In genomic region chr9:70406446-70406862, GRCh38 we compare ENCODE assay signal across 8 cellular contexts. TPM values are rescaled to one million over a fixed set of nuclear protein-coding genes. Genes with fewer than 3 reads are reported as not detected.
DNase-seq lines count a peak whose midpoint lies in the region; ATAC-seq, FAIRE-seq and TF ChIP-seq lines count a peak whose summit lies in the region.

No MANE protein-coding gene starts in this region.

- SMC1A ChIA-PET in GM12878 (lab: Charles Lee; ENCODE audit: uncharacterized antibody, unreplicated experiment) = interaction anchor here (0.6 to 4.8 kb wide), 6 partner anchors 8 to 196 kb away, joined by 3 to 20 read pairs (median 5); partner anchors contain the start of gene KLF9

- peak overlapping the region; percentile 9 for H2AFZ ChIP-seq in GM12878 (ENCODE audit: control insufficient read depth, low read depth, low read length)

- no peaks in the 10 kb centered on the region for H3K27me3 Mint-ChIP-seq in Calu3 (ENCODE audit: unreplicated experiment)

- H3K9me3 ChIP-seq in GM12878 (replicated peaks; ENCODE audit: control insufficient read depth, insufficient read depth, low read length) (no peaks in the 10 kb centered on the region), thymus (ENCODE audit: control insufficient read depth) (no peaks in the 10 kb centered on the region), SJCRH30 (replicated peaks) (no peaks in the 10 kb centered on the region; the same call in 1 of the 2 replicates)

- RAD21 ChIA-PET in GM12878 (lab: Charles Lee; ENCODE audit: unreplicated experiment) = interaction anchor here (1.8 to 2.6 kb wide), 2 partner anchors 12 to 66 kb away, joined by 3 to 9 read pairs; no protein-coding TSS in a partner anchor

- CTCF ChIA-PET in GM12878 (lab: Yijun Ruan, JAX) = interaction anchor here (1.0 to 2.2 kb wide), 4 partner anchors 12 to 100 kb away, joined by 3 to 7 read pairs (median 3); no protein-coding TSS in a partner anchor
- CTCF ChIA-PET in Calu3 (lab: Charles Lee) = no interaction called here

- ATAC-seq in GM18505 (IDR thresholded peaks at IDR 0.05; ENCODE audit: unreplicated experiment) (peak; percentile 51), GM21717 (IDR thresholded peaks at IDR 0.05; ENCODE audit: unreplicated experiment) (peak; percentile 88), GM12878 (peak; percentile 80)

- no peaks in the 10 kb centered on the region for H3K36me3 ChIP-seq in GM12878 (ENCODE audit: control insufficient read depth in 2 of 2, insufficient read depth in 2 of 2, low read length in 1 of 2)
- no peaks in the 10 kb centered on the region for H3K36me3 ChIP-seq in thymus (ENCODE audit: control insufficient read depth, insufficient read depth)
- H3K36me3 ChIP-seq in SJCRH30 = no peaks in the 10 kb centered on the region

- no peaks in the 10 kb centered on the region for H3K79me2 ChIP-seq in GM12878 (ENCODE audit: control insufficient read depth, insufficient read depth, low read length)

- in situ Hi-C loops in GM12878 (cut with MboI) = loop anchor here (25.0 kb wide), 2 partner anchors 1506 to 1769 kb away; partner anchors contain the start of genes ABHD17B and C9orf85

- H3K9ac ChIP-seq in GM12878 (ENCODE audit: control insufficient read depth, insufficient read depth, low read length) = no peak overlapping the region

- no peak for TF ChIP-seq POLR2A in GM18505 (IDR thresholded peaks at IDR 0.05; ENCODE audit: borderline replicate concordance, extremely low read depth, insufficient read depth, insufficient read length)
- no peak for TF ChIP-seq POLR2A in GM12878 (IDR thresholded peaks at IDR 0.05; ENCODE audit: low read depth, low read length)

- H3K36me3 Mint-ChIP-seq in Calu3 (ENCODE audit: insufficient read depth, unreplicated experiment) = no peaks in the 10 kb centered on the region

- no peaks in the 10 kb centered on the region for H4K20me1 ChIP-seq in GM12878 (ENCODE audit: control insufficient read depth, insufficient read depth)

- H3K27me3 ChIP-seq in GM12878 (replicated peaks in 1 of 2; ENCODE audit: control insufficient read depth in 2 of 2, insufficient read depth in 2 of 2, low read length in 1 of 2) = no peaks in the 10 kb centered on the region
- peaks cover 2% of the 10 kb centered on the region for H3K27me3 ChIP-seq in thymus (ENCODE audit: control insufficient read depth, insufficient read depth)
- no peaks in the 10 kb centered on the region for H3K27me3 ChIP-seq in SJCRH30

- peak; percentile 56 for DNase-seq in M059J (ENCODE audit: low read depth)
- no peak for DNase-seq in GM12878 (ENCODE audit: low read depth, low spot score)
- peak; percentile 87 for DNase-seq in medulla oblongata (ENCODE audit: extremely low spot score)
- DNase-seq in Calu3 = no peak
- DNase-seq in SJCRH30 = no peak

- H3K9me3 Mint-ChIP-seq in Calu3 (ENCODE audit: low read depth, unreplicated experiment) = no peaks in the 10 kb centered on the region

- no peak overlapping the region for H3K4me3 ChIP-seq in GM12878
- no peak overlapping the region for H3K4me3 ChIP-seq in thymus (ENCODE audit: low read length)
- H3K4me3 ChIP-seq in SJCRH30 = no peak overlapping the region

- no peak overlapping the region for H3K27ac Mint-ChIP-seq in Calu3 (ENCODE audit: unreplicated experiment)

- H3K4me2 ChIP-seq in GM12878 (ENCODE audit: control insufficient read depth, insufficient read depth) = peak overlapping the region; percentile 65

- FAIRE-seq in GM12878 (lab: Jason Lieb, UNC) = peak; percentile 47

- intact Hi-C loops in GM12878 (cut with micrococcal nuclease; ENCODE audit: unreplicated experiment) (no loop called here), Calu3 (cut with micrococcal nuclease; ENCODE audit: unreplicated experiment) (no loop called here)

- POLR2A ChIA-PET in GM12878 (lab: Charles Lee) = interaction anchor here (0.6 to 0.9 kb wide), 3 partner anchors 15 to 126 kb away, joined by 3 to 4 read pairs (median 4); no protein-coding TSS in a partner anchor

- H3K4me3 Mint-ChIP-seq in Calu3 (ENCODE audit: low read depth, unreplicated experiment) = no peak overlapping the region

- BruUV-seq in GM12878 (replicated peaks; lab: Mats Ljungman, UMichigan) (no TSS peak), Calu3 (replicated peaks; lab: Mats Ljungman, UMichigan) (no TSS peak)

- 33% methylated on average over 6 of the region's 6 CpGs for WGBS in GM12878 (ENCODE audit: insufficient coverage, insufficient replicate concordance, low lambda C conversion rate, missing lambda C conversion rate)
- WGBS in thymus = 24% methylated on average over 6 of the region's 6 CpGs

- peak; percentile 37 for TF ChIP-seq RAD21 in GM12878 (IDR thresholded peaks at IDR 0.05; ENCODE audit: insufficient read depth, low read depth, low read length)

- H3K4me1 ChIP-seq in GM12878 (ENCODE audit: control insufficient read depth, insufficient read depth, low read length) (peaks cover 13% of the 10 kb centered on the region), thymus (ENCODE audit: control insufficient read depth, insufficient read depth, low read length) (peaks cover 9% of the 10 kb centered on the region), SJCRH30 (peaks cover 20% of the 10 kb centered on the region)

- H3K27ac ChIP-seq in GM12878 (ENCODE audit: control insufficient read depth, insufficient read depth) = peak overlapping the region; percentile 48
- H3K27ac ChIP-seq in thymus (ENCODE audit: low read depth) = peak overlapping the region; percentile 73
- H3K27ac ChIP-seq in SJCRH30 = no peak overlapping the region

- TF ChIP-seq CTCF in GM12878 (IDR thresholded peaks at IDR 0.05 in 2 of 3, conservative IDR thresholded peaks at IDR 0.05 in 1 of 3; ENCODE audit: control insufficient read depth in 2 of 3, extremely low read depth in 1 of 3, insufficient read depth in 1 of 3, low read depth in 3 of 3, low read length in 3 of 3) (0 out of 6 replicates have a peak, but pooled peaks of 1 of the 3 experiments have one; percentile 7), Calu3 (IDR thresholded peaks at IDR 0.05; ENCODE audit: unreplicated experiment) (no peak)

- TF ChIP-seq EP300 in GM12878 (IDR thresholded peaks at IDR 0.05; ENCODE audit: borderline replicate concordance in 1 of 2, control insufficient read depth in 1 of 2, low read depth in 2 of 2, low read length in 2 of 2) = no peak

- peaks cover 11% of the 10 kb centered on the region for H3K4me1 Mint-ChIP-seq in Calu3 (ENCODE audit: low read depth, unreplicated experiment)

TF ChIP-seq in GM12878, 131 proteins besides CTCF, POLR2A, EP300 and RAD21 (continues in another document):
- TF ChIP-seq ZNF274 (IDR thresholded peaks at IDR 0.05; ENCODE audit: insufficient read depth, insufficient read length) (no peak), CREB1 (IDR thresholded peaks at IDR 0.05; ENCODE audit: low read depth) (no peak), GATAD2B (conservative IDR thresholded peaks at IDR 0.05; ENCODE audit: low read depth) (no peak), BCL11A (IDR thresholded peaks at IDR 0.05; ENCODE audit: low read depth, low read length) (0 out of 2 replicates have a peak, but pooled peaks have one; percentile 10), KLF5 (IDR thresholded peaks at IDR 0.05; ENCODE audit: partially characterized antibody) (no peak), CHD4 (IDR thresholded peaks at IDR 0.05) (no peak), ATF3 (IDR thresholded peaks at IDR 0.05; ENCODE audit: borderline replicate concordance, extremely low read depth, low read depth, low read length) (no peak), RB1 (IDR thresholded peaks at IDR 0.05; ENCODE audit: borderline replicate concordance) (no peak), SIN3A (IDR thresholded peaks at IDR 0.05; ENCODE audit: low read depth, low read length) (no peak), SUPT20H (IDR thresholded peaks at IDR 0.05; ENCODE audit: borderline replicate concordance, control insufficient read depth, low read depth, low read length) (no peak), MAX (IDR thresholded peaks at IDR 0.05; ENCODE audit: low read depth, low read length) (no peak), ZNF384 (IDR thresholded peaks at IDR 0.05; ENCODE audit: borderline replicate concordance, low read depth, low read length) (peak; percentile 22; the same call in 1 of the 2 replicates)

RNA-seq across cellular contexts. Expression of gene KLF9, which starts 8.0 kb away (rescaled TPM):
- total RNA-seq in M059J (2014; rRNA removed; shearing (Covaris generic)) = 16.0 and 20.7 TPM in 2 replicates
- total RNA-seq in GM12878 (2013; cell fraction: nucleolus; rRNA removed) = 4.6 and 5.6 TPM in 2 replicates
- total RNA-seq in GM12878 (2014; rRNA removed) = 0.87 and 0.90 TPM in 2 replicates
- total RNA-seq in GM12878 (2014; rRNA removed; fragmentation: Illumina TruSeq; extraction: Trizol) = 0.76 and 1.1 TPM in 2 replicates
- 0.95 and 1.1 TPM in 2 replicates for total RNA-seq in GM12878 (2021)
- polyA plus RNA-seq in GM12878 (2011; ENCODE audit: low read depth) = 0.80 TPM
- 0.96 and 1.2 TPM in 2 replicates for polyA plus RNA-seq in GM12878 (2011; rRNA removed)
- 0.53 and 0.60 TPM in 2 replicates for polyA plus RNA-seq in GM12878 (2011; cell fraction: cytosol; rRNA removed)
- 0.39 and 0.48 TPM in 2 replicates for polyA plus RNA-seq in GM12878 (2011; cell fraction: nucleus; rRNA removed)
- 1.2 and 1.6 TPM in 2 replicates for polyA plus RNA-seq in GM12878 (2012)
- polyA plus RNA-seq in GM12878 (2014; fragmentation: Illumina TruSeq; extraction: Trizol) = 0.96 and 1.2 TPM in 2 replicates
- under 1 TPM; 0.35 to 0.53 TPM for polyA plus RNA-seq in GM12878 (2014; fragmentation: Nextera tagmentation; extraction: Ambion mirVana)
- 0.63 and 0.90 TPM in 2 replicates for polyA plus RNA-seq in GM12878 (2014; rRNA removed)
- under 1 TPM; 0.09 to 0.10 TPM for polyA plus RNA-seq in GM12878 (2016; fragmentation: Nextera tagmentation; extraction: Ambion mirVana)
- 0.95 and 1.2 TPM in 2 replicates for polyA minus RNA-seq in GM12878 (2011; rRNA and poly(A)+ RNA removed)
- polyA minus RNA-seq in GM12878 (2011; cell fraction: cytosol; rRNA and poly(A)+ RNA removed) = 0.31 and 0.40 TPM in 2 replicates
- polyA minus RNA-seq in GM12878 (2011; cell fraction: nucleus; rRNA and poly(A)+ RNA removed) = 0.60 and 0.77 TPM in 2 replicates
- polyA plus RNA-seq in thymus = 35.3 TPM
- total RNA-seq in Calu3 (2022) = 0.81 and 0.87 TPM in 2 replicates
- total RNA-seq in SJCRH30 (2014; rRNA removed; shearing (Covaris generic)) = 13.4 and 14.4 TPM in 2 replicates

Comparison
In these comparisons a context has a peak if more than half of its experiments do, and no peak if none do; other contexts are left out.
1. DNase-seq: peak in M059J (single experiment) and medulla oblongata (single experiment); none in GM12878 (single experiment), Calu3 (single experiment) and SJCRH30 (0 of 2).
2. Peak in every context shown above with its lines, with median percentiles within 50 percentile points of each other: ATAC-seq.